39 cellular contexts compared by ENCODE assay signal in genomic region chr4:42497142-42497541, GRCh38.
"Had no signal": no experiment of that assay in that cellular context is flagged by ENCODE, and none has a peak within 500 bp of the region (broad histone marks: within the 10 kb centered on the region; RNA-seq: fewer than 3 reads in every experiment).

No MANE protein-coding gene starts in this region.

- H3K9me3 ChIP-seq: ascending aorta had no signal

- H3K27me3 ChIP-seq: ascending aorta, cardiac muscle cell had no signal

- ATAC-seq: activated CD4-positive, alpha-beta T cell treated with anti-CD3 and anti-CD28 coated beads for 36 hours; activated CD4-positive, CD25-positive, alpha-beta regulatory T cell treated with anti-CD3 and anti-CD28 coated beads, Interleukin-2, amount 50 U/mL, for 24 hours; activated CD8-positive, alpha-beta memory T cell treated with anti-CD3 and anti-CD28 coated beads, Interleukin-2, amount 10 ng/mL, durations not matched to agents 7 days and 5 days; activated CD8-positive, alpha-beta T cell treated with anti-CD3 and anti-CD28 coated beads, Interleukin-2, amount 10 ng/mL, durations not matched to agents 7 days and 5 days; activated naive CD8-positive, alpha-beta T cell treated with anti-CD3 and anti-CD28 coated beads, Interleukin-2, amount 50 U/mL, for 24 hours had no signal

- H3K4me3 ChIP-seq: ascending aorta, cardiac muscle cell had no signal

- H3K4me3 Mint-ChIP-seq: activated CD4-positive, alpha-beta memory T cell treated with anti-CD3 and anti-CD28 coated beads, Interleukin-2, amount 10 ng/mL, durations not matched to agents 7 days and 5 days; activated CD4-positive, alpha-beta T cell treated with anti-CD3 and anti-CD28 coated beads for 36 hours; activated CD4-positive, alpha-beta T cell treated with anti-CD3 and anti-CD28 coated beads, Interleukin-2, amount 10 ng/mL, durations not matched to agents 7 days and 5 days; activated CD8-positive, alpha-beta memory T cell treated with anti-CD3 and anti-CD28 coated beads, Interleukin-2, amount 10 ng/mL, durations not matched to agents 7 days and 5 days; activated CD8-positive, alpha-beta T cell treated with anti-CD3 and anti-CD28 coated beads, Interleukin-2, amount 10 ng/mL, durations not matched to agents 7 days and 5 days; activated naive CD4-positive, alpha-beta T cell treated with anti-CD3 and anti-CD28 coated beads, Interleukin-2, amount 10 ng/mL, durations not matched to agents 7 days and 5 days; activated naive CD4-positive, alpha-beta T cell treated with anti-CD3 and anti-CD28 coated beads, Interleukin-2, amount 50 U/mL, for 24 hours; activated naive CD8-positive, alpha-beta T cell; activated naive CD8-positive, alpha-beta T cell treated with anti-CD3 and anti-CD28 coated beads, Interleukin-2, amount 10 ng/mL, durations not matched to agents 7 days and 5 days; activated naive CD8-positive, alpha-beta T cell treated with anti-CD3 and anti-CD28 coated beads, Interleukin-2, amount 50 U/mL, for 24 hours; activated T-cell treated with anti-CD3 and anti-CD28 coated beads, Interleukin-2, amount 50 U/mL, for 24 hours; central memory CD8-positive, alpha-beta T cell; T-helper 1 cell treated with Interleukin-12 subunit alpha and Interleukin-12 subunit beta and Interleukin-4 antibody, amounts not matched to agents 30 μg/mL and 1 μg/mL, for 36 hours; T-helper 2 cell treated with Interferon-gamma antibody and Interleukin-4, amounts not matched to agents 5 μg/mL and 100 μg/mL, for 36 hours had no signal

- H3K27ac ChIP-seq: ascending aorta, cardiac muscle cell, VCaP had no signal

- FAIRE-seq: bronchial epithelial cell, TTC549 had no signal

- H3K4me1 Mint-ChIP-seq: activated CD4-positive, alpha-beta memory T cell treated with anti-CD3 and anti-CD28 coated beads, Interleukin-2, amount 10 ng/mL, durations not matched to agents 7 days and 5 days; activated CD4-positive, alpha-beta T cell treated with anti-CD3 and anti-CD28 coated beads for 36 hours; activated CD4-positive, alpha-beta T cell treated with anti-CD3 and anti-CD28 coated beads, Interleukin-2, amount 10 ng/mL, durations not matched to agents 7 days and 5 days; activated CD8-positive, alpha-beta memory T cell treated with anti-CD3 and anti-CD28 coated beads, Interleukin-2, amount 10 ng/mL, durations not matched to agents 7 days and 5 days; activated naive CD4-positive, alpha-beta T cell treated with anti-CD3 and anti-CD28 coated beads, Interleukin-2, amount 10 ng/mL, durations not matched to agents 7 days and 5 days; activated naive CD8-positive, alpha-beta T cell treated with anti-CD3 and anti-CD28 coated beads, Interleukin-2, amount 10 ng/mL, durations not matched to agents 7 days and 5 days; activated naive CD8-positive, alpha-beta T cell treated with anti-CD3 and anti-CD28 coated beads, Interleukin-2, amount 50 U/mL, for 24 hours had no signal

- H3K27ac Mint-ChIP-seq: activated CD4-positive, alpha-beta memory T cell treated with anti-CD3 and anti-CD28 coated beads, Interleukin-2, amount 10 ng/mL, durations not matched to agents 7 days and 5 days; activated CD4-positive, alpha-beta T cell treated with anti-CD3 and anti-CD28 coated beads for 36 hours; activated CD4-positive, alpha-beta T cell treated with anti-CD3 and anti-CD28 coated beads, Interleukin-2, amount 10 ng/mL, durations not matched to agents 7 days and 5 days; activated CD8-positive, alpha-beta memory T cell treated with anti-CD3 and anti-CD28 coated beads, Interleukin-2, amount 10 ng/mL, durations not matched to agents 7 days and 5 days; activated CD8-positive, alpha-beta T cell treated with anti-CD3 and anti-CD28 coated beads, Interleukin-2, amount 10 ng/mL, durations not matched to agents 7 days and 5 days; activated naive CD4-positive, alpha-beta T cell treated with anti-CD3 and anti-CD28 coated beads, Interleukin-2, amount 10 ng/mL, durations not matched to agents 7 days and 5 days; activated naive CD4-positive, alpha-beta T cell treated with anti-CD3 and anti-CD28 coated beads, Interleukin-2, amount 50 U/mL, for 24 hours; activated naive CD8-positive, alpha-beta T cell; activated naive CD8-positive, alpha-beta T cell treated with anti-CD3 and anti-CD28 coated beads, Interleukin-2, amount 10 ng/mL, durations not matched to agents 7 days and 5 days; activated naive CD8-positive, alpha-beta T cell treated with anti-CD3 and anti-CD28 coated beads, Interleukin-2, amount 50 U/mL, for 24 hours; activated T-cell treated with anti-CD3 and anti-CD28 coated beads, Interleukin-2, amount 50 U/mL, for 24 hours; activated T-helper 2 cell treated with anti-CD3 and anti-CD28 coated beads, Interferon-gamma antibody, Interleukin-2, Interleukin-4, amounts not matched to agents 10 μg/mL and 5 μg/mL and 100 μg/mL, durations not matched to agents 14 hours and 24 hours and 36 hours; brain; T-helper 1 cell treated with Interleukin-12 subunit alpha and Interleukin-12 subunit beta and Interleukin-4 antibody, amounts not matched to agents 30 μg/mL and 1 μg/mL, for 36 hours; T-helper 2 cell treated with Interferon-gamma antibody and Interleukin-4, amounts not matched to agents 5 μg/mL and 100 μg/mL, for 36 hours had no signal

- H3K4me1 ChIP-seq: ascending aorta had no signal

- DNase-seq: activated CD4-positive, alpha-beta memory T cell treated with anti-CD3 and anti-CD28 coated beads, Interleukin-2, amount 10 ng/mL, durations not matched to agents 7 days and 5 days; activated CD4-positive, alpha-beta T cell treated with anti-CD3 and anti-CD28 coated beads for 1 hour; activated CD4-positive, alpha-beta T cell treated with anti-CD3 and anti-CD28 coated beads for 36 hours; activated CD4-positive, alpha-beta T cell treated with anti-CD3 and anti-CD28 coated beads for 48 hours; activated CD4-positive, alpha-beta T cell treated with anti-CD3 and anti-CD28 coated beads, Interleukin-2, amount 10 ng/mL, durations not matched to agents 7 days and 5 days; activated CD4-positive, alpha-beta T cell treated with anti-CD3 and anti-CD28 coated beads, Interleukin-2, amount 50 U/mL, for 48 hours; activated CD4-positive, CD25-positive, alpha-beta regulatory T cell; activated CD8-positive, alpha-beta memory T cell treated with anti-CD3 and anti-CD28 coated beads for 24 hours; activated CD8-positive, alpha-beta memory T cell treated with anti-CD3 and anti-CD28 coated beads, Interleukin-2, amount 10 ng/mL, durations not matched to agents 7 days and 5 days; activated CD8-positive, alpha-beta memory T cell treated with anti-CD3 and anti-CD28 coated beads, Interleukin-2, amount 50 U/mL, for 48 hours; activated CD8-positive, alpha-beta T cell treated with anti-CD3 and anti-CD28 coated beads, Interleukin-2, amount 10 ng/mL, durations not matched to agents 7 days and 5 days; activated effector memory CD4-positive, alpha-beta T cell treated with Interleukin-2 at 50 U/mL for 16 hours; activated gamma-delta T cell; activated naive CD4-positive, alpha-beta T cell treated with anti-CD3 and anti-CD28 coated beads, Interleukin-2, amount 10 ng/mL, durations not matched to agents 7 days and 5 days; activated naive CD4-positive, alpha-beta T cell treated with Interleukin-2 at 50 U/mL for 16 hours; activated naive CD8-positive, alpha-beta T cell treated with anti-CD3 and anti-CD28 coated beads, Interleukin-2, amount 10 ng/mL, durations not matched to agents 7 days and 5 days; activated naive CD8-positive, alpha-beta T cell treated with anti-CD3 and anti-CD28 coated beads, Interleukin-2, amount 50 U/mL, for 24 hours; activated T-cell treated with anti-CD3 and anti-CD28 coated beads, Interleukin-2, amount 50 U/mL, for 24 hours; activated T-cell treated with anti-CD3 and anti-CD28 coated beads, Interleukin-2, amount 50 U/mL, for 48 hours; amygdala; anterior cingulate cortex; caudate nucleus; cerebellar nuclear complex; T-helper 1 cell; T-helper 2 cell; T-helper 9 cell had no signal

- H3K9me3 Mint-ChIP-seq: activated CD4-positive, alpha-beta memory T cell treated with anti-CD3 and anti-CD28 coated beads, Interleukin-2, amount 10 ng/mL, durations not matched to agents 7 days and 5 days; activated CD4-positive, alpha-beta T cell treated with anti-CD3 and anti-CD28 coated beads, Interleukin-2, amount 10 ng/mL, durations not matched to agents 7 days and 5 days; activated naive CD4-positive, alpha-beta T cell treated with anti-CD3 and anti-CD28 coated beads, Interleukin-2, amount 10 ng/mL, durations not matched to agents 7 days and 5 days; activated naive CD4-positive, alpha-beta T cell treated with anti-CD3 and anti-CD28 coated beads, Interleukin-2, amount 50 U/mL, for 24 hours; activated naive CD8-positive, alpha-beta T cell treated with anti-CD3 and anti-CD28 coated beads, Interleukin-2, amount 10 ng/mL, durations not matched to agents 7 days and 5 days; activated naive CD8-positive, alpha-beta T cell treated with anti-CD3 and anti-CD28 coated beads, Interleukin-2, amount 50 U/mL, for 24 hours; activated T-cell treated with anti-CD3 and anti-CD28 coated beads, Interleukin-2, amount 50 U/mL, for 24 hours; activated T-helper 2 cell treated with anti-CD3 and anti-CD28 coated beads, Interferon-gamma antibody, Interleukin-2, Interleukin-4, amounts not matched to agents 10 μg/mL and 5 μg/mL and 100 μg/mL, durations not matched to agents 14 hours and 24 hours and 36 hours; brain; central memory CD8-positive, alpha-beta T cell; T-helper 1 cell treated with Interleukin-12 subunit alpha and Interleukin-12 subunit beta and Interleukin-4 antibody, amounts not matched to agents 30 μg/mL and 1 μg/mL, for 36 hours; T-helper 2 cell treated with Interferon-gamma antibody and Interleukin-4, amounts not matched to agents 5 μg/mL and 100 μg/mL, for 36 hours had no signal

- H3K36me3 ChIP-seq: ascending aorta, cardiac muscle cell had no signal

- H3K27me3 Mint-ChIP-seq: activated CD4-positive, alpha-beta memory T cell treated with anti-CD3 and anti-CD28 coated beads, Interleukin-2, amount 10 ng/mL, durations not matched to agents 7 days and 5 days; activated CD4-positive, alpha-beta T cell treated with anti-CD3 and anti-CD28 coated beads for 36 hours; activated CD4-positive, alpha-beta T cell treated with anti-CD3 and anti-CD28 coated beads, Interleukin-2, amount 10 ng/mL, durations not matched to agents 7 days and 5 days; activated CD8-positive, alpha-beta memory T cell treated with anti-CD3 and anti-CD28 coated beads, Interleukin-2, amount 10 ng/mL, durations not matched to agents 7 days and 5 days; activated naive CD4-positive, alpha-beta T cell treated with anti-CD3 and anti-CD28 coated beads, Interleukin-2, amount 10 ng/mL, durations not matched to agents 7 days and 5 days; activated naive CD4-positive, alpha-beta T cell treated with anti-CD3 and anti-CD28 coated beads, Interleukin-2, amount 50 U/mL, for 24 hours; activated naive CD8-positive, alpha-beta T cell; activated naive CD8-positive, alpha-beta T cell treated with anti-CD3 and anti-CD28 coated beads, Interleukin-2, amount 10 ng/mL, durations not matched to agents 7 days and 5 days; activated naive CD8-positive, alpha-beta T cell treated with anti-CD3 and anti-CD28 coated beads, Interleukin-2, amount 50 U/mL, for 24 hours; activated T-cell treated with anti-CD3 and anti-CD28 coated beads, Interleukin-2, amount 50 U/mL, for 24 hours; brain; central memory CD8-positive, alpha-beta T cell had no signal
